Comparison of ENCODE assay signal across 20 cellular contexts in the genomic region with DNA sequence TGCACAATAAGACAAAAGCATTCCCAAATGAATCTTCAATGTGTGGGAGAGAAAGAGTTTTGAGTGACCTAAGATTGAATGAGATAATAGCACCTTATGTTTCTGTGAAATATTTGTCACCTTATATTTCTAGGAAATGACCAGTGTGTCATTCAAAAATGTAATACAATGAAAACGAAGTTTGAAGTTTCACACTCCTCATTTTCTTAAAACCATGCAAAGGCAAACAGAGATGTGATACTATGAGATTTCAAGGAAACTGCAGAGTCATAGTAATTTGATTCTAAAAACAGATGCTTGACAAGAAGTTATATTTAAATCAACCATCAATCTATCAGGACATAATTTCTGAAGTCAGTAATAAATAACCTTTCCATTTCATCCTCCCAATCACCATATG.
DNase-seq lines count a peak whose midpoint lies in the region; ATAC-seq, FAIRE-seq and TF ChIP-seq lines count a peak whose summit lies in the region.
"Had no signal": no experiment of that assay in that cellular context is flagged by ENCODE, and none has a peak within 500 bp of the region (broad histone marks: within the 10 kb centered on the region; RNA-seq: fewer than 3 reads in every experiment).

No MANE protein-coding gene starts in this region.

- H3K27me3 Mint-ChIP-seq in T-helper 1 cell treated with Interleukin-12 subunit alpha and Interleukin-12 subunit beta and Interleukin-4 antibody, amounts not matched to agents 30 μg/mL and 1 μg/mL, for 36 hours (ENCODE audit: low read depth): no peaks in the 10 kb centered on the region
- H3K27me3 Mint-ChIP-seq in nephron progenitor cell (ENCODE audit: low read depth, poor library complexity): peaks cover 3% of the 10 kb centered on the region

- peak; percentile 32 for FAIRE-seq in D721Med (lab: Jason Lieb, UNC)

- peak overlapping the region; percentile 3 for H3K4me3 Mint-ChIP-seq in T-helper 1 cell treated with Interleukin-12 subunit alpha and Interleukin-12 subunit beta and Interleukin-4 antibody, amounts not matched to agents 30 μg/mL and 1 μg/mL, for 36 hours
- no peak overlapping the region for H3K4me3 Mint-ChIP-seq in nephron progenitor cell
- H3K4me3 Mint-ChIP-seq: CD8-positive, alpha-beta T cell had no signal

- DNase-seq in NOMO-1 treated with DMSO at 0.1 percent for 48 hours (lab: John Stamatoyannopoulos, UW; ENCODE audit: unreplicated experiment) (peak; percentile 16), NOMO-1 (lab: John Stamatoyannopoulos, UW; ENCODE audit: unreplicated experiment in 2 of 2) (no peak), D721Med (ENCODE audit: insufficient read length, low spot score) (no peak), nephron progenitor cell (no peak), NCI-H1048 (lab: John Stamatoyannopoulos, UW) (no peak)
- DNase-seq: CD8-positive, alpha-beta T cell; DMS153; EL; H7; MV-4-11; NCI-H1436 treated with DMSO at 0.1 percent for 48 hours; NCI-H345; NCI-H69; Peyer's patch; Right ventricle myocardium superior; SK-N-SH had no signal

- ATAC-seq in GM19023 (IDR thresholded peaks at IDR 0.05; ENCODE audit: unreplicated experiment): no peak
- no peak for ATAC-seq in HG02981 (IDR thresholded peaks at IDR 0.05; ENCODE audit: unreplicated experiment)
- ATAC-seq: CD8-positive, alpha-beta T cell; HepG2 had no signal

- H3K4me1 Mint-ChIP-seq in T-helper 1 cell treated with Interleukin-12 subunit alpha and Interleukin-12 subunit beta and Interleukin-4 antibody, amounts not matched to agents 30 μg/mL and 1 μg/mL, for 36 hours (ENCODE audit: low read depth): peaks cover 11% of the 10 kb centered on the region
- H3K4me1 Mint-ChIP-seq in nephron progenitor cell: peaks cover 15% of the 10 kb centered on the region

- H3K9me3 Mint-ChIP-seq in T-helper 1 cell treated with Interleukin-12 subunit alpha and Interleukin-12 subunit beta and Interleukin-4 antibody, amounts not matched to agents 30 μg/mL and 1 μg/mL, for 36 hours: no peaks in the 10 kb centered on the region
- no peaks in the 10 kb centered on the region for H3K9me3 Mint-ChIP-seq in nephron progenitor cell
- H3K9me3 Mint-ChIP-seq: CD8-positive, alpha-beta T cell had no signal

- H3K36me3 Mint-ChIP-seq in T-helper 1 cell treated with Interleukin-12 subunit alpha and Interleukin-12 subunit beta and Interleukin-4 antibody, amounts not matched to agents 30 μg/mL and 1 μg/mL, for 36 hours (ENCODE audit: low read depth): no peaks in the 10 kb centered on the region
- H3K36me3 Mint-ChIP-seq in nephron progenitor cell (ENCODE audit: low read depth): no peaks in the 10 kb centered on the region
- H3K36me3 Mint-ChIP-seq: CD8-positive, alpha-beta T cell had no signal

- H3K27ac Mint-ChIP-seq in T-helper 1 cell treated with Interleukin-12 subunit alpha and Interleukin-12 subunit beta and Interleukin-4 antibody, amounts not matched to agents 30 μg/mL and 1 μg/mL, for 36 hours: no peak overlapping the region
- peak overlapping the region; percentile 7 for H3K27ac Mint-ChIP-seq in nephron progenitor cell
- H3K27ac Mint-ChIP-seq: CD8-positive, alpha-beta T cell had no signal

- TF ChIP-seq CTCF in D721Med (IDR thresholded peaks at IDR 0.05; ENCODE audit: insufficient read depth, missing control alignments): no peak
- TF ChIP-seq CTCF in nephron progenitor cell (IDR thresholded peaks at IDR 0.05): no peak
